In the genomic region with DNA sequence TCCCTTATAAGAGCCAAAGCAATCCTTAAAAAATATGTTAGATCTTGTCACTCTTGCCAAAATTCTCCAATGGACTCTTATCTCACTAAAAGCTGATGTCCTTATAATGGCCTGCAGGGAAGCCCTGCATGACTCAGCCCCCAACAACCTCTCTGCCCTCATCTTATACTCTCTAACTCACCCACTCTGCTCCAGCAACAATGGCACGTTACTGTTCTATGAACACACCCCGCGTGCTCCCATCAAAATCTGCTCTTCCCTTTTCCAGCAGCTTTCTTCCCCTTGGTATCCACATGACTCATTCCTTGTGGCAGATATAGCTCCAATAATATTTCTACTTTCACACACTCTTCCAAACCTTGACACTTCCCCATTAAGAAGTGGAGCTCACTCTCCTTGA, we compare ENCODE assay signal across 19 cellular contexts.
DNase-seq lines count a peak whose midpoint lies in the region; ATAC-seq, FAIRE-seq and TF ChIP-seq lines count a peak whose summit lies in the region.
"Had no signal": no experiment of that assay in that cellular context is flagged by ENCODE, and none has a peak within 500 bp of the region (broad histone marks: within the 10 kb centered on the region; RNA-seq: fewer than 3 reads in every experiment).

No MANE protein-coding gene starts in this region.

- H3K79me2 ChIP-seq in astrocyte (ENCODE audit: insufficient read depth, low read length) = no peaks in the 10 kb centered on the region

- dilution Hi-C loops in IMR-90 (cut with HindIII; ENCODE audit: low sequenced_read_pairs, unreplicated experiment) = no loop called here

- no peak overlapping the region for H3K27ac ChIP-seq in IMR-90 (ENCODE audit: insufficient read depth, low read length)
- peak overlapping the region; percentile 16 for H3K27ac ChIP-seq in astrocyte (ENCODE audit: low read depth, low read length)
- H3K27ac ChIP-seq: epithelial cell of prostate, SK-N-MC, VCaP had no signal

- no peak overlapping the region for H3K9ac ChIP-seq in IMR-90 (ENCODE audit: low read depth, low read length)
- H3K9ac ChIP-seq in astrocyte (ENCODE audit: low read length) = no peak overlapping the region

- no peaks in the 10 kb centered on the region for H3K27me3 Mint-ChIP-seq in astrocyte (ENCODE audit: low read depth, unreplicated experiment)
- H3K27me3 Mint-ChIP-seq: activated CD8-positive, alpha-beta T cell treated with anti-CD3 and anti-CD28 coated beads for 36 hours had no signal

- no peak overlapping the region for H2BK15ac ChIP-seq in IMR-90 (ENCODE audit: low read depth, low read length)

- H3K4me3 ChIP-seq in IMR-90 (ENCODE audit: insufficient read depth, low read depth, low read length) (no peak overlapping the region), astrocyte (ENCODE audit: insufficient read depth, low read depth, low read length) (no peak overlapping the region)
- H3K4me3 ChIP-seq: GM23338, SK-N-MC had no signal

- H2BK20ac ChIP-seq in IMR-90 (ENCODE audit: low read depth, low read length) = no peak overlapping the region

- peaks cover 13% of the 10 kb centered on the region for H3K4me1 Mint-ChIP-seq in astrocyte (ENCODE audit: low read depth, unreplicated experiment)

- no peak overlapping the region for H2BK120ac ChIP-seq in IMR-90 (ENCODE audit: low read depth, low read length)

- H3K9me3 Mint-ChIP-seq in astrocyte (ENCODE audit: unreplicated experiment) = peaks cover 2% of the 10 kb centered on the region
- H3K9me3 Mint-ChIP-seq: activated CD8-positive, alpha-beta T cell treated with anti-CD3 and anti-CD28 coated beads for 36 hours; GM23338 had no signal

- no peak overlapping the region for H4K5ac ChIP-seq in IMR-90 (ENCODE audit: low read depth, low read length)

- no peaks in the 10 kb centered on the region for H3K9me1 ChIP-seq in IMR-90 (ENCODE audit: insufficient read depth, low read length)

- WGBS in IMR-90 (ENCODE audit: extremely low coverage in 2 of 2, insufficient read length in 1 of 2), 2 experiments = 87% methylated on average over 3 of the region's 3 CpGs; no CpG with 5 or more reads in 1 of the 2 experiments

- H3K18ac ChIP-seq in IMR-90 (ENCODE audit: low read depth, low read length) = no peak overlapping the region

- H3K4me1 ChIP-seq in IMR-90 (ENCODE audit: control insufficient read depth, insufficient read depth, low read length) (0 out of 2 replicates have a peak, but pooled peaks cover 2% of the 10 kb centered on the region), astrocyte (ENCODE audit: insufficient read depth, low read length) (peaks cover 7% of the 10 kb centered on the region)

- BruUV-seq in IMR-90 (replicated peaks; lab: Mats Ljungman, UMichigan) = no TSS peak

- no peak overlapping the region for H4K8ac ChIP-seq in IMR-90 (ENCODE audit: low read depth in 2 of 2, low read length in 2 of 2)

- intact Hi-C loops in IMR-90 (cut with micrococcal nuclease) = no loop called here

- H3K79me1 ChIP-seq in IMR-90 (ENCODE audit: low read depth in 1 of 2, low read length in 2 of 2) = peaks cover 9 to 18% of the 10 kb centered on the region in 2 experiments

- H3K4me2 ChIP-seq in IMR-90 (ENCODE audit: low read depth, low read length) (no peak overlapping the region), astrocyte (ENCODE audit: low read length) (peak overlapping the region; percentile 11)
- H3K4me2 ChIP-seq: GM23338 had no signal

- H2AK9ac ChIP-seq in IMR-90 (replicated peaks; ENCODE audit: low read depth, low read length, poor library complexity) = no peak overlapping the region

- H3K14ac ChIP-seq in IMR-90 (replicated peaks; ENCODE audit: low read depth, low read length) = no peak overlapping the region

- no peak overlapping the region for H2BK5ac ChIP-seq in IMR-90 (ENCODE audit: low read depth, low read length, poor library complexity, severe bottlenecking)

- DNase-seq in AG08395 (ENCODE audit: low spot score) (peak; percentile 2), IMR-90 (peak; percentile 51), astrocyte (ENCODE audit: low read depth) (peak; percentile 83), glomerular visceral epithelial cell (ENCODE audit: extremely low spot score) (peak; percentile 31), NCI-H526 (lab: John Stamatoyannopoulos, UW) (no peak)
- DNase-seq: activated CD8-positive, alpha-beta T cell treated with anti-CD3 and anti-CD28 coated beads for 36 hours; CD4-positive, alpha-beta memory T cell; midbrain; NCI-H2081 treated with DMSO at 0.1 percent for 48 hours; NCI-H526 treated with DMSO at 0.1 percent for 48 hours; right cardiac atrium had no signal

- no peak for TF ChIP-seq CTCF in IMR-90 (conservative IDR thresholded peaks at IDR 0.05; ENCODE audit: low read depth, low read length)
- TF ChIP-seq CTCF in astrocyte (IDR thresholded peaks at IDR 0.05; ENCODE audit: insufficient read depth, low read depth, low read length) = no peak

- H3K36me3 ChIP-seq in IMR-90 (ENCODE audit: control insufficient read depth, insufficient read depth, low read length) (peaks cover 7% of the 10 kb centered on the region), astrocyte (ENCODE audit: insufficient read depth, low read length) (no peaks in the 10 kb centered on the region)

- no peaks in the 10 kb centered on the region for H3K27me3 ChIP-seq in IMR-90 (ENCODE audit: control insufficient read depth, insufficient read depth, low read length)
- H3K27me3 ChIP-seq in astrocyte (ENCODE audit: insufficient read depth, low read length) = no peaks in the 10 kb centered on the region

- H2AFZ ChIP-seq in IMR-90 (replicated peaks; ENCODE audit: low read length, poor library complexity) (no peak overlapping the region), astrocyte (ENCODE audit: low read depth, low read length) (no peak overlapping the region)
- H2AFZ ChIP-seq: GM23338 had no signal

- H3K23ac ChIP-seq in IMR-90 (ENCODE audit: low read depth, low read length) = no peak overlapping the region

- POLR2A ChIA-PET in IMR-90 (lab: Charles Lee; ENCODE audit: unreplicated experiment) = no interaction called here

- peak overlapping the region; percentile 17 for H3K27ac Mint-ChIP-seq in astrocyte (ENCODE audit: unreplicated experiment)
- H3K27ac Mint-ChIP-seq: activated CD8-positive, alpha-beta T cell treated with anti-CD3 and anti-CD28 coated beads for 36 hours; CD4-positive, alpha-beta memory T cell; GM23338 had no signal

- TF ChIP-seq RAD21 in IMR-90 (IDR thresholded peaks at IDR 0.05; ENCODE audit: low read length) = no peak

- CTCF ChIA-PET in IMR-90 (lab: Yijun Ruan, JAX) = interaction anchor here (0.6 kb wide), 1 partner anchor 59 kb away, joined by 3 read pairs; no protein-coding TSS in a partner anchor

- no peak overlapping the region for H2AK5ac ChIP-seq in IMR-90 (ENCODE audit: low read depth, low read length)

- in situ Hi-C loops in IMR-90 (cut with MboI; ENCODE audit: low sequenced_read_pairs) = no loop called here

- H3K56ac ChIP-seq in IMR-90 (ENCODE audit: extremely low read depth, insufficient read depth, low read length) = no peak overlapping the region

- no peak overlapping the region for H4K91ac ChIP-seq in IMR-90 (ENCODE audit: insufficient read depth, low read depth, low read length)

- ATAC-seq in IMR-90 (ENCODE audit: low read depth) (peak; percentile 63), HG02642 (IDR thresholded peaks at IDR 0.05; ENCODE audit: poor library complexity, unreplicated experiment) (no peak), GM18498 (IDR thresholded peaks at IDR 0.05; ENCODE audit: unreplicated experiment) (no peak), HG02610 (IDR thresholded peaks at IDR 0.05; ENCODE audit: unreplicated experiment) (no peak)
- ATAC-seq: activated CD8-positive, alpha-beta T cell treated with anti-CD3 and anti-CD28 coated beads for 36 hours; GM23338; right cardiac atrium had no signal

- no peak for TF ChIP-seq POLR2A in IMR-90 (IDR thresholded peaks at IDR 0.05; ENCODE audit: low read depth, low read length)

- no peaks in the 10 kb centered on the region for H3K9me3 ChIP-seq in IMR-90 (ENCODE audit: control insufficient read depth, insufficient read depth, low read length)
- no peaks in the 10 kb centered on the region for H3K9me3 ChIP-seq in astrocyte (ENCODE audit: insufficient read depth, low read depth, low read length)

- H3K4me3 Mint-ChIP-seq in astrocyte (ENCODE audit: unreplicated experiment) = no peak overlapping the region
- H3K4me3 Mint-ChIP-seq: activated CD8-positive, alpha-beta T cell treated with anti-CD3 and anti-CD28 coated beads for 36 hours; CD4-positive, alpha-beta memory T cell; GM23338 had no signal

- no peak for FAIRE-seq in astrocyte (lab: Jason Lieb, UNC)
- FAIRE-seq: islet of Langerhans had no signal

- H3K36me3 Mint-ChIP-seq in astrocyte (ENCODE audit: low read depth, unreplicated experiment) = no peaks in the 10 kb centered on the region
- H3K36me3 Mint-ChIP-seq: CD4-positive, alpha-beta memory T cell had no signal

- no peaks in the 10 kb centered on the region for H4K20me1 ChIP-seq in IMR-90 (ENCODE audit: insufficient read depth, low read length)
- no peaks in the 10 kb centered on the region for H4K20me1 ChIP-seq in astrocyte (ENCODE audit: insufficient read depth, low read length)

- H3K4ac ChIP-seq in IMR-90 (ENCODE audit: low read depth, low read length) = no peak overlapping the region

TF ChIP-seq in IMR-90, 13 proteins besides CTCF, POLR2A, EP300 and RAD21:
- no peak for TF ChIP-seq RCOR1 (IDR thresholded peaks at IDR 0.05; ENCODE audit: insufficient replicate concordance, low read length)
- TF ChIP-seq BHLHE40 (IDR thresholded peaks at IDR 0.05; ENCODE audit: low read depth, low read length) = no peak
- no peak for TF ChIP-seq RFX5 (IDR thresholded peaks at IDR 0.05; ENCODE audit: low read depth, low read length)
- TF ChIP-seq, protein P1, sequence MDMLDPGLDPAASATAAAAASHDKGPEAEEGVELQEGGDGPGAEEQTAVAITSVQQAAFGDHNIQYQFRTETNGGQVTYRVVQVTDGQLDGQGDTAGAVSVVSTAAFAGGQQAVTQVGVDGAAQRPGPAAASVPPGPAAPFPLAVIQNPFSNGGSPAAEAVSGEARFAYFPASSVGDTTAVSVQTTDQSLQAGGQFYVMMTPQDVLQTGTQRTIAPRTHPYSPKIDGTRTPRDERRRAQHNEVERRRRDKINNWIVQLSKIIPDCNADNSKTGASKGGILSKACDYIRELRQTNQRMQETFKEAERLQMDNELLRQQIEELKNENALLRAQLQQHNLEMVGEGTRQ (IDR thresholded peaks at IDR 0.05; ENCODE audit: low read depth, low read length) = no peak
- TF ChIP-seq FOS (IDR thresholded peaks at IDR 0.05; ENCODE audit: low read depth, low read length) = no peak
- no peak for TF ChIP-seq SMC3 (IDR thresholded peaks at IDR 0.05; ENCODE audit: low read depth, low read length)
- TF ChIP-seq MAZ (IDR thresholded peaks at IDR 0.05; ENCODE audit: borderline replicate concordance, low read depth, low read length) = no peak
- no peak for TF ChIP-seq CHD1 (IDR thresholded peaks at IDR 0.05; ENCODE audit: low read depth, low read length)
- TF ChIP-seq CEBPB (IDR thresholded peaks at IDR 0.05; ENCODE audit: low read depth, low read length) = no peak
- TF ChIP-seq MXI1 (IDR thresholded peaks at IDR 0.05; ENCODE audit: borderline replicate concordance, low read depth, low read length) = no peak

Comparison
In these comparisons a context has a peak if more than half of its experiments do, and no peak if none do; other contexts are left out.
1. DNase-seq: peak in AG08395 (single experiment), IMR-90 (single experiment), astrocyte (single experiment) and glomerular visceral epithelial cell (single experiment); none in NCI-H526 (0 of 2).